ENCODE assay signal across 11 cellular contexts in the genomic region with DNA sequence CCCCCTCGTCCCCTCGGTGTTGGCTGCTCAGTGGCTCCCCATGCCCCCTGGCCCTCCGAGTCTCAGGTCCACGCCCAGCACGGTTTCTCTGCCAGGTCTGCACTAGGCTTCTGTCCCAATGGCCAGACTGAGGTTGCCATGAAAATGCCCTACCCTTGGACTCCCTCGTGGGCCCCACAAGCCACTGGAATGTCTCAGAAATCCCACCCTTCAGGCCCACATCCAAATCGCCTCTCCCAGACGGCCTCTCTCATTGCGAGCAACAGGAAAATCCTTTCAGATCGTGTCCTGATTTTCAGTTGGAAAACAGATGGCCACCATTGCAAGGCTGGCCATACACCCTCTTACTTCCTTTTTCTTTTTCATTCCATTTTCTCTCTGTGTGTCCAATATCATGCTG.
DNase-seq lines count a peak whose midpoint lies in the region; ATAC-seq and TF ChIP-seq lines count a peak whose summit lies in the region.
"Had no signal": no experiment of that assay in that cellular context is flagged by ENCODE, and none has a peak within 500 bp of the region (broad histone marks: within the 10 kb centered on the region; RNA-seq: fewer than 3 reads in every experiment).

No MANE protein-coding gene starts in this region.

- peak overlapping the region; percentile 86 for H3K27ac ChIP-seq in Panc1 (ENCODE audit: low read length)
- peak overlapping the region; percentile 20 to 71 (median 52) for H3K27ac ChIP-seq in esophagus muscularis mucosa (replicated peaks in 1 of 4)
- no peak overlapping the region for H3K27ac ChIP-seq in trophoblast cell (ENCODE audit: low read depth, low read length)
- no peak overlapping the region for H3K27ac ChIP-seq in CD4-positive, alpha-beta memory T cell (ENCODE audit: low read depth, low read length)

- H2BK120ac ChIP-seq in trophoblast cell (ENCODE audit: insufficient read depth, low read length, poor library complexity), result no peak overlapping the region

- no peak for TF ChIP-seq CTCF in Panc1 (IDR thresholded peaks at IDR 0.05)
- no peak for TF ChIP-seq CTCF in esophagus muscularis mucosa (IDR thresholded peaks at IDR 0.05)

- TF ChIP-seq EP300 in esophagus muscularis mucosa (IDR thresholded peaks at IDR 0.05), result no peak

- WGBS in esophagus muscularis mucosa, result 72% methylated on average over 5 of the region's 10 CpGs
- no CpG with 5 or more reads among the region's 10 CpGs for WGBS in trophoblast cell (ENCODE audit: extremely low coverage, insufficient coverage, insufficient read length)

- peaks cover 0 to 3% of the 10 kb centered on the region in 2 donors for H3K36me3 Mint-ChIP-seq in CD4-positive, alpha-beta memory T cell
- H3K36me3 Mint-ChIP-seq: naive thymus-derived CD8-positive, alpha-beta T cell had no signal

- peak overlapping the region in 1 of 8 donors; percentile 8 for H3K4me3 Mint-ChIP-seq in CD4-positive, alpha-beta memory T cell
- H3K4me3 Mint-ChIP-seq: naive thymus-derived CD8-positive, alpha-beta T cell had no signal

- DNase-seq in AG08395 (ENCODE audit: low spot score) (peak; percentile 28), Panc1 (ENCODE audit: low read depth, low spot score) (no peak), esophagus muscularis mucosa (ENCODE audit: extremely low spot score) (no peak), trophoblast cell (no peak), germinal center (ENCODE audit: low spot score) (no peak)
- no peak for DNase-seq in CD4-positive, alpha-beta memory T cell
- no peak for DNase-seq in activated naive CD4-positive, alpha-beta T cell treated with Interleukin-2 at 50 U/mL for 16 hours
- DNase-seq: activated T-cell treated with anti-CD3 and anti-CD28 coated beads, Interleukin-2, amount 50 U/mL, for 1 hour; naive thymus-derived CD8-positive, alpha-beta T cell; NCI-H1930 had no signal

- H3K9ac ChIP-seq in trophoblast cell (ENCODE audit: low read length), result no peak overlapping the region

- intact Hi-C loops in Panc1 (cut with micrococcal nuclease; ENCODE audit: unreplicated experiment), result no loop called here
- intact Hi-C loops in esophagus muscularis mucosa (cut with DNase I), result no loop called here
- intact Hi-C loops in CD4-positive, alpha-beta memory T cell (cut with micrococcal nuclease), result no loop called here

- H3K4me3 ChIP-seq in Panc1 (ENCODE audit: low read depth in 2 of 2, low read length in 2 of 2) (no peak overlapping the region), esophagus muscularis mucosa (no peak overlapping the region), trophoblast cell (ENCODE audit: low read depth, low read length) (no peak overlapping the region)
- H3K4me3 ChIP-seq in CD4-positive, alpha-beta memory T cell (ENCODE audit: low read length in 2 of 2), result no peak overlapping the region

- H3K79me2 ChIP-seq in trophoblast cell (ENCODE audit: control insufficient read depth, insufficient read depth, low read length, poor library complexity), result peaks cover 2% of the 10 kb centered on the region

- H3K9me3 Mint-ChIP-seq in CD4-positive, alpha-beta memory T cell, result no peaks in the 10 kb centered on the region
- H3K9me3 Mint-ChIP-seq: naive thymus-derived CD8-positive, alpha-beta T cell had no signal

- peak overlapping the region; percentile 5 for H3K14ac ChIP-seq in trophoblast cell (ENCODE audit: low read length)

- H2AFZ ChIP-seq in trophoblast cell (ENCODE audit: insufficient read depth, low read length, poor library complexity), result no peak overlapping the region

- H3K4me1 Mint-ChIP-seq in CD4-positive, alpha-beta memory T cell, result peaks cover 25 to 61% (median 38%) of the 10 kb centered on the region in 4 donors

- H4K12ac ChIP-seq in trophoblast cell (ENCODE audit: low read depth, low read length), result no peak overlapping the region

- H3K27me3 ChIP-seq in Panc1 (ENCODE audit: control insufficient read depth, insufficient read depth, low read length) (no peaks in the 10 kb centered on the region), esophagus muscularis mucosa (no peaks in the 10 kb centered on the region), trophoblast cell (ENCODE audit: insufficient read depth, low read length) (no peaks in the 10 kb centered on the region)
- H3K27me3 ChIP-seq in CD4-positive, alpha-beta memory T cell (ENCODE audit: insufficient read depth, low read length), result no peaks in the 10 kb centered on the region

- peak overlapping the region in 2 of 7 donors; percentile 37 to 52 for H3K27ac Mint-ChIP-seq in CD4-positive, alpha-beta memory T cell

- no TSS peak for BruUV-seq in Panc1 (replicated peaks; lab: Mats Ljungman, UMichigan)

- no peak overlapping the region for H2AK5ac ChIP-seq in trophoblast cell (ENCODE audit: low read length)

- no peak for TF ChIP-seq POLR2A in esophagus muscularis mucosa (IDR thresholded peaks at IDR 0.05; ENCODE audit: low read depth)

- H3K4ac ChIP-seq in trophoblast cell (ENCODE audit: low read depth, low read length), result no peak overlapping the region

- no peak overlapping the region for H3K18ac ChIP-seq in trophoblast cell (ENCODE audit: low read length)

- peaks cover 20% of the 10 kb centered on the region for H3K79me1 ChIP-seq in trophoblast cell (ENCODE audit: low read length)

- H2BK5ac ChIP-seq in trophoblast cell (ENCODE audit: low read depth, low read length, poor library complexity), result no peak overlapping the region

- H3K27me3 Mint-ChIP-seq in CD4-positive, alpha-beta memory T cell, result no peaks in the 10 kb centered on the region
- H3K27me3 Mint-ChIP-seq: naive thymus-derived CD8-positive, alpha-beta T cell had no signal

- H3K9me3 ChIP-seq in Panc1 (ENCODE audit: control insufficient read depth, insufficient read depth, low read depth, low read length) (no peaks in the 10 kb centered on the region), esophagus muscularis mucosa (no peaks in the 10 kb centered on the region), trophoblast cell (ENCODE audit: insufficient read depth, low read depth, low read length) (peaks cover 4% of the 10 kb centered on the region)
- no peaks in the 10 kb centered on the region for H3K9me3 ChIP-seq in CD4-positive, alpha-beta memory T cell (ENCODE audit: control insufficient read depth in 1 of 2, low read length in 2 of 2)

- H4K91ac ChIP-seq in trophoblast cell (ENCODE audit: low read depth, low read length), result no peak overlapping the region

- ATAC-seq in Panc1, result no peak
- ATAC-seq in HG02588 (IDR thresholded peaks at IDR 0.05; ENCODE audit: unreplicated experiment), result no peak
- ATAC-seq: naive thymus-derived CD8-positive, alpha-beta T cell had no signal

- H3K4me2 ChIP-seq in trophoblast cell (ENCODE audit: low read length), result no peak overlapping the region

- in situ Hi-C loops in Panc1 (cut with HindIII; ENCODE audit: low pct_unique_long_range_greater_than_20kb, low sequenced_read_pairs), result no loop called here

- H3K4me1 ChIP-seq in Panc1 (ENCODE audit: control insufficient read depth, insufficient read depth, low read length) (peaks cover 67% of the 10 kb centered on the region), esophagus muscularis mucosa (peaks cover 73 to 83% (median 78%) of the 10 kb centered on the region in 4 donors), trophoblast cell (ENCODE audit: control insufficient read depth in 1 of 2, insufficient read depth in 2 of 2, low read length in 2 of 2) (peaks cover 26 to 35% of the 10 kb centered on the region in 2 experiments)
- H3K4me1 ChIP-seq in CD4-positive, alpha-beta memory T cell (ENCODE audit: insufficient read depth, low read length), result peaks cover 48% of the 10 kb centered on the region

- H4K8ac ChIP-seq in trophoblast cell (ENCODE audit: low read depth, low read length), result no peak overlapping the region

- no peak overlapping the region for H3K23ac ChIP-seq in trophoblast cell (ENCODE audit: low read length)

- POLR2A ChIA-PET in Panc1 (lab: Charles Lee), result no interaction called here
- POLR2A ChIA-PET in CD4-positive, alpha-beta memory T cell (lab: Charles Lee; ENCODE audit: partially characterized antibody), result interaction anchor here (1.5 kb wide), 1 partner anchor 11 kb away, joined by 5 read pairs; no protein-coding TSS in a partner anchor

- no peak overlapping the region for H2BK12ac ChIP-seq in trophoblast cell (ENCODE audit: low read length)

- H3K36me3 ChIP-seq in Panc1 (ENCODE audit: control insufficient read depth, insufficient read depth, low read length) (no peaks in the 10 kb centered on the region), esophagus muscularis mucosa (no peaks in the 10 kb centered on the region), trophoblast cell (ENCODE audit: control insufficient read depth in 1 of 2, insufficient read depth in 2 of 2, low read length in 2 of 2) (no peaks in the 10 kb centered on the region)
- H3K36me3 ChIP-seq in CD4-positive, alpha-beta memory T cell (ENCODE audit: insufficient read depth, low read length), result no peaks in the 10 kb centered on the region

- CTCF ChIA-PET in Panc1 (lab: Charles Lee), result no interaction called here
- CTCF ChIA-PET in CD4-positive, alpha-beta memory T cell (lab: Charles Lee; ENCODE audit: partially characterized antibody), result interaction anchor here (1.4 to 5.3 kb wide), 2 partner anchors 21 to 37 kb away, joined by 3 to 49 read pairs; no protein-coding TSS in a partner anchor

Comparison
In these comparisons a context has a peak if more than half of its experiments do, and no peak if none do; other contexts are left out.
1. H3K27ac ChIP-seq: peak in Panc1 (single experiment) and esophagus muscularis mucosa (4 of 4); none in trophoblast cell (single experiment) and CD4-positive, alpha-beta memory T cell (single experiment).